Comparison of ENCODE assay signal across 1 cellular context in genomic region chr7:151400626-151401315, GRCh38.
A peak's percentile ranks its signal among the peaks of the same experiment; 100 is the strongest.
TF ChIP-seq lines count a peak whose summit lies in the region.

No MANE protein-coding gene starts in this region.

TF ChIP-seq in H1, 55 proteins besides CTCF, POLR2A, EP300 and RAD21:
- TF ChIP-seq CHD7 (IDR thresholded peaks at IDR 0.05; ENCODE audit: insufficient replicate concordance, low read length) (no peak), SAP30 (IDR thresholded peaks at IDR 0.05; ENCODE audit: insufficient read depth, insufficient replicate concordance, low read length) (no peak), MAX (IDR thresholded peaks at IDR 0.05) (peak; percentile 30)
